8 cellular contexts compared by ENCODE assay signal in the genomic region with DNA sequence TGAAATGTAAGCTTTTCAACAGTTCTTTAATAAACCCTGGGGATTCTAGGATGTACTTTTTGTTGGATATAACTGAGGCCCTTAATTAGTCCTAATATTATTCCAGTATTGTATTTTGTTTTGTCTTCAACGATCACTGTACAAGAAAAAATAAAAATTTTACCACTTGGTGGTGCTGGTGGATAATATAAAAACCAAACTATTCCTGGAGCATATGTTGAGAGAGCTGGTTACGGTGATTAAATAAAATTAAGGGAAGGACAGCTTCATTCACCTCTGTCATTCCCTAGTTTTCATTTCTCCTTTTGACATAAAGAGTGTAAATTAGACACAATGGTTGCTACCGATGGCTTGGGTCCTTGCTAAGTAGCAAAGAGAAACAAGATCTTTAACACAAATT.
A peak's percentile ranks its signal among the peaks of the same experiment; 100 is the strongest.
DNase-seq lines count a peak whose midpoint lies in the region; TF ChIP-seq lines count a peak whose summit lies in the region.

No MANE protein-coding gene starts in this region.

- H3K27me3 ChIP-seq in SU-DHL-6 (ENCODE audit: low read length) = no peaks in the 10 kb centered on the region
- no peaks in the 10 kb centered on the region for H3K27me3 ChIP-seq in mesendoderm (ENCODE audit: insufficient read depth, low read length, poor library complexity)
- no peaks in the 10 kb centered on the region for H3K27me3 ChIP-seq in H7 (ENCODE audit: control insufficient read depth, insufficient read depth, low read length)
- no peaks in the 10 kb centered on the region for H3K27me3 ChIP-seq in vagina

- H3K4me1 ChIP-seq in mesendoderm (ENCODE audit: control insufficient read depth, low read depth, low read length) = no peaks in the 10 kb centered on the region
- no peaks in the 10 kb centered on the region for H3K4me1 ChIP-seq in vagina

- H3K36me3 ChIP-seq in SU-DHL-6 (ENCODE audit: low read length) (no peaks in the 10 kb centered on the region), mesendoderm (ENCODE audit: control insufficient read depth, insufficient read depth, low read length) (no peaks in the 10 kb centered on the region), H7 (replicated peaks; ENCODE audit: control insufficient read depth, insufficient read depth, low read length) (no peaks in the 10 kb centered on the region), vagina (no peaks in the 10 kb centered on the region)

- H3K27ac ChIP-seq in SU-DHL-6 (ENCODE audit: low read depth, low read length) (no peak overlapping the region), mesendoderm (ENCODE audit: low read depth, low read length) (no peak overlapping the region), vagina (no peak overlapping the region)

- peak; percentile 13 for TF ChIP-seq CTCF in SU-DHL-6 (IDR thresholded peaks at IDR 0.05; ENCODE audit: insufficient read depth, low read length, poor library complexity, severe bottlenecking)
- no peak for TF ChIP-seq CTCF in vagina (IDR thresholded peaks at IDR 0.05)

- DNase-seq in ELR (ENCODE audit: low read depth) (peak; percentile 56), NCI-H1417 (lab: John Stamatoyannopoulos, UW) (peak in 2 of 3 experiments; percentile 48 to 90), mesendoderm (peak; percentile 24), GM19240 (ENCODE audit: insufficient read length, low spot score) (no peak), H7 (no peak), vagina (ENCODE audit: extremely low spot score in 2 of 2) (no peak)
- DNase-seq in activated T-cell treated with anti-CD3 and anti-CD28 coated beads, Interleukin-2, amount 50 U/mL, for 24 hours = no peak

- no peak overlapping the region for H2AK5ac ChIP-seq in mesendoderm (ENCODE audit: low read length)

- H3K79me2 ChIP-seq in SU-DHL-6 (ENCODE audit: insufficient read depth, low read length) (no peaks in the 10 kb centered on the region), mesendoderm (ENCODE audit: control insufficient read depth, insufficient read depth, low read length) (no peaks in the 10 kb centered on the region)

- H3K9ac ChIP-seq in SU-DHL-6 (ENCODE audit: low read length) (no peak overlapping the region), mesendoderm (ENCODE audit: low read length) (no peak overlapping the region)

- no peak overlapping the region for H3K4me3 Mint-ChIP-seq in activated T-cell treated with anti-CD3 and anti-CD28 coated beads, Interleukin-2, amount 50 U/mL, for 24 hours

- H3K9me2 ChIP-seq in SU-DHL-6 (replicated peaks; ENCODE audit: insufficient read depth, low read length) = no peaks in the 10 kb centered on the region

- H3K4me2 ChIP-seq in SU-DHL-6 (ENCODE audit: low read depth, low read length, poor library complexity, severe bottlenecking) (peak overlapping the region; percentile 10), mesendoderm (ENCODE audit: low read length) (no peak overlapping the region)

- H3K36me3 Mint-ChIP-seq in activated T-cell treated with anti-CD3 and anti-CD28 coated beads, Interleukin-2, amount 50 U/mL, for 24 hours (ENCODE audit: low read depth) = no peaks in the 10 kb centered on the region

- peak overlapping the region; percentile 66 for H2AFZ ChIP-seq in SU-DHL-6 (ENCODE audit: low read depth, low read length, severe bottlenecking)

- H3K4me3 ChIP-seq in SU-DHL-6 (ENCODE audit: insufficient read depth, low read length, poor library complexity, severe bottlenecking) (no peak overlapping the region), mesendoderm (ENCODE audit: low read length) (no peak overlapping the region), H7 (ENCODE audit: insufficient read depth, low read depth, low read length) (no peak overlapping the region), vagina (no peak overlapping the region)

- H2BK120ac ChIP-seq in mesendoderm (ENCODE audit: low read depth, low read length) = no peak overlapping the region

- H2BK15ac ChIP-seq in mesendoderm (replicated peaks; ENCODE audit: low read depth) = no peak overlapping the region

- no peak overlapping the region for H3K27ac Mint-ChIP-seq in activated T-cell treated with anti-CD3 and anti-CD28 coated beads, Interleukin-2, amount 50 U/mL, for 24 hours

- H4K5ac ChIP-seq in mesendoderm (ENCODE audit: low read length) = no peak overlapping the region

- no peaks in the 10 kb centered on the region for H3K79me1 ChIP-seq in mesendoderm (ENCODE audit: low read length)

- no peaks in the 10 kb centered on the region for H3K4me1 Mint-ChIP-seq in activated T-cell treated with anti-CD3 and anti-CD28 coated beads, Interleukin-2, amount 50 U/mL, for 24 hours (ENCODE audit: low read depth)

- no peaks in the 10 kb centered on the region for H3K27me3 Mint-ChIP-seq in activated T-cell treated with anti-CD3 and anti-CD28 coated beads, Interleukin-2, amount 50 U/mL, for 24 hours

- H3K18ac ChIP-seq in mesendoderm (ENCODE audit: low read length) = no peak overlapping the region

- intact Hi-C loops in vagina (cut with DNase I) = no loop called here

- no peaks in the 10 kb centered on the region for H4K20me1 ChIP-seq in SU-DHL-6 (ENCODE audit: low read depth, low read length)

- TF ChIP-seq POLR2A in vagina (IDR thresholded peaks at IDR 0.05) = no peak

- H3K4ac ChIP-seq in mesendoderm (ENCODE audit: low read depth, low read length) = no peak overlapping the region

- H3K9me3 ChIP-seq in SU-DHL-6 (ENCODE audit: insufficient read depth, low read length) = no peaks in the 10 kb centered on the region
- no peaks in the 10 kb centered on the region for H3K9me3 ChIP-seq in vagina

- no peaks in the 10 kb centered on the region for H3F3A ChIP-seq in SU-DHL-6 (ENCODE audit: insufficient read depth)

- no peak overlapping the region for H4K8ac ChIP-seq in mesendoderm (ENCODE audit: low read depth, low read length)

- H2BK5ac ChIP-seq in mesendoderm (ENCODE audit: low read length) = no peak overlapping the region

- H3K56ac ChIP-seq in mesendoderm (ENCODE audit: low read length) = no peak overlapping the region

- no peak overlapping the region for H3K23ac ChIP-seq in mesendoderm (ENCODE audit: low read length)

- H3K9me3 Mint-ChIP-seq in activated T-cell treated with anti-CD3 and anti-CD28 coated beads, Interleukin-2, amount 50 U/mL, for 24 hours = no peaks in the 10 kb centered on the region

- no CpG with 5 or more reads among the region's 3 CpGs for WGBS in mesendoderm (ENCODE audit: extremely low coverage, insufficient coverage, low lambda C conversion rate)

Comparison
In these comparisons a context has a peak if more than half of its experiments do, and no peak if none do; other contexts are left out.
1. DNase-seq: peak in ELR (single experiment), NCI-H1417 (2 of 3) and mesendoderm (single experiment); none in activated T-cell treated with anti-CD3 and anti-CD28 coated beads, Interleukin-2, amount 50 U/mL, for 24 hours (single experiment), GM19240 (single experiment), H7 (single experiment) and vagina (0 of 2).